ENCODE assay signal across 10 cellular contexts in the genomic region with DNA sequence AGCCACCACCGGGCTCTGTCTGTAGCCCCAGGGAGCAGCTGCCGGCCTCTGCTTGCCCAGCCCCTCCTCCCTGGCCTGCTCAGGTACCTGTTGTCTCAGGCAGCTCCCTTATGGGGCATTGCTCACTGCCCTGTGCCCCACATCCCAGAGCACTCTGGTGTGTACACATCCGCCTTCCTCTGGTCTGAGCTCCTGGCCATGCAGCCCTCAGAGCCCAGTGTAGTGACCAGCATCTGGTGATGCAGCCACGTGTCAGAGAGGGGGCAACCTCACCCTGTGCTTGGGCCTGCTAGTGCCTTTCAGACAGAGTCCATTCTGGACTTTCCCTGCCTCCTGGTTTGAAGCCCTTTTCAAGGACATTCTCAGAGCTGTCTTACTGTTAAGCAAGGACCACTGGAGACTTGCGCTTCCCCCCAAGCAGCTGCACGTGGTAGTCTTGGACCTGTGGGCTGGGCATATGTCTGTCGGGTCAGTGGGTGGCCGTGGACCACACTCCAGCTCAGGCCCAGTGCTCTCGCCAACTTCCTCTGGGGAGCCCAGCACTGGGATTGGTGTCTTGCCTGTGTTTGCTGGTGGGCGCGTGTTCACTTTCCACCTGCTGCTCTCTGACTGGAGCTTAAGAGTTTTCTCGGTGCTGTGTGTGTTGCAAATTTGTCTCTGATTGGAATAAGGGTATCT. TPM values are rescaled to one million over a fixed set of nuclear protein-coding genes. Genes with fewer than 3 reads are reported as not detected.
A peak's percentile ranks its signal among the peaks of the same experiment; 100 is the strongest.
DNase-seq lines count a peak whose midpoint lies in the region; ATAC-seq and TF ChIP-seq lines count a peak whose summit lies in the region.
"Had no signal": no experiment of that assay in that cellular context is flagged by ENCODE, and none has a peak within 500 bp of the region (broad histone marks: within the 10 kb centered on the region; RNA-seq: fewer than 3 reads in every experiment).

No MANE protein-coding gene starts in this region.

- H3K27ac ChIP-seq in stomach = peak overlapping the region; percentile 3 to 92 (median 80)
- H3K27ac ChIP-seq: psoas muscle had no signal

- peaks cover 17% of the 10 kb centered on the region for H3K36me3 Mint-ChIP-seq in activated CD4-positive, alpha-beta T cell treated with anti-CD3 and anti-CD28 coated beads, Interleukin-2, amount 10 ng/mL, durations not matched to agents 24 days and 14 days (ENCODE audit: low read depth)

- no peaks in the 10 kb centered on the region for H3K9me3 Mint-ChIP-seq in activated CD4-positive, alpha-beta T cell treated with anti-CD3 and anti-CD28 coated beads, Interleukin-2, amount 10 ng/mL, durations not matched to agents 24 days and 14 days

- peak overlapping the region; percentile 93 for H3K27ac Mint-ChIP-seq in activated CD4-positive, alpha-beta T cell treated with anti-CD3 and anti-CD28 coated beads, Interleukin-2, amount 10 ng/mL, durations not matched to agents 24 days and 14 days

- H3K4me1 Mint-ChIP-seq in activated CD4-positive, alpha-beta T cell treated with anti-CD3 and anti-CD28 coated beads, Interleukin-2, amount 10 ng/mL, durations not matched to agents 24 days and 14 days = peaks cover 49% of the 10 kb centered on the region

- peak overlapping the region; percentile 70 for H3K4me3 Mint-ChIP-seq in activated CD4-positive, alpha-beta T cell treated with anti-CD3 and anti-CD28 coated beads, Interleukin-2, amount 10 ng/mL, durations not matched to agents 24 days and 14 days

- intact Hi-C loops in activated CD4-positive, alpha-beta T cell treated with anti-CD3 and anti-CD28 coated beads, Interleukin-2, amount 10 ng/mL, durations not matched to agents 24 days and 14 days (cut with micrococcal nuclease) = no loop called here
- intact Hi-C loops in stomach (cut with DNase I; ENCODE audit: low total_unique reads) = no loop called here

- WGBS in stomach, 5 donors = 57 to 74% (median 64%) methylated on average over 12 of the region's 12 CpGs

- H3K27me3 Mint-ChIP-seq in activated CD4-positive, alpha-beta T cell treated with anti-CD3 and anti-CD28 coated beads, Interleukin-2, amount 10 ng/mL, durations not matched to agents 24 days and 14 days = no peaks in the 10 kb centered on the region

- TF ChIP-seq EP300 in stomach (IDR thresholded peaks at IDR 0.05) = no peak

- no peak for TF ChIP-seq CTCF in epithelial cell of esophagus (IDR thresholded peaks at IDR 0.05; ENCODE audit: insufficient read depth, low read depth, low read length, missing control alignments)
- no peak for TF ChIP-seq CTCF in stomach (IDR thresholded peaks at IDR 0.05)

- TF ChIP-seq POLR2A in stomach (IDR thresholded peaks at IDR 0.05) = no peak

- ATAC-seq in HG03520 (IDR thresholded peaks at IDR 0.05; ENCODE audit: unreplicated experiment) = peak; percentile 8
- no peak for ATAC-seq in GM18858 (IDR thresholded peaks at IDR 0.05; ENCODE audit: unreplicated experiment)

- no peak for DNase-seq in activated CD4-positive, alpha-beta T cell treated with anti-CD3 and anti-CD28 coated beads, Interleukin-2, amount 10 ng/mL, durations not matched to agents 24 days and 14 days
- DNase-seq in activated CD4-positive, alpha-beta T cell treated with anti-CD3 and anti-CD28 coated beads for 1 hour = no peak
- DNase-seq in epithelial cell of esophagus (ENCODE audit: low read depth) = peak; percentile 84
- peak; percentile 61 for DNase-seq in stomach
- no peak for DNase-seq in NCI-H1436 (lab: John Stamatoyannopoulos, UW)
- no peak for DNase-seq in central memory CD4-positive, alpha-beta T cell
- DNase-seq: psoas muscle had no signal

- no peaks in the 10 kb centered on the region for H3K27me3 ChIP-seq in stomach

- H3K4me3 ChIP-seq in epithelial cell of esophagus (ENCODE audit: low read length) = no peak overlapping the region
- H3K4me3 ChIP-seq in stomach = no peak overlapping the region
- H3K4me3 ChIP-seq: HAP-1, psoas muscle had no signal

- peaks cover 0 to 12% (median 9%) of the 10 kb centered on the region in 4 donors for H3K36me3 ChIP-seq in stomach

- peaks cover 37 to 73% (median 58%) of the 10 kb centered on the region in 4 donors for H3K4me1 ChIP-seq in stomach
- H3K4me1 ChIP-seq: HAP-1 had no signal

- H3K9me3 ChIP-seq in stomach = no peaks in the 10 kb centered on the region
- H3K9me3 ChIP-seq: HAP-1, psoas muscle had no signal

RNA-seq across cellular contexts. Expression of gene DGKD, which starts 30.7 kb away (rescaled TPM):
- 49.1 and 52.8 TPM in 2 replicates for total RNA-seq in activated CD4-positive, alpha-beta T cell treated with anti-CD3 and anti-CD28 coated beads, Interleukin-2, amount 10 ng/mL, durations not matched to agents 24 days and 14 days
- 100 to 1,000 TPM; 191 to 471 (median 216) TPM for total RNA-seq in stomach
- polyA plus RNA-seq in stomach = 10 to 100 TPM; 21.9 to 85.4 (median 25.2) TPM

Comparison
In these comparisons a context has a peak if more than half of its experiments do, and no peak if none do; other contexts are left out.
1. DNase-seq: peak in epithelial cell of esophagus (single experiment) and stomach (single experiment); none in activated CD4-positive, alpha-beta T cell treated with anti-CD3 and anti-CD28 coated beads, Interleukin-2, amount 10 ng/mL, durations not matched to agents 24 days and 14 days (single experiment), activated CD4-positive, alpha-beta T cell treated with anti-CD3 and anti-CD28 coated beads for 1 hour (single experiment), NCI-H1436 (single experiment) and central memory CD4-positive, alpha-beta T cell (single experiment).